8 cellular contexts compared by ENCODE assay signal in genomic region chr7:150876817-150877526, GRCh38. TPM values are rescaled to one million over a fixed set of nuclear protein-coding genes. Genes with fewer than 3 reads are reported as not detected.
A peak's percentile ranks its signal among the peaks of the same experiment; 100 is the strongest.
DNase-seq lines count a peak whose midpoint lies in the region; ATAC-seq, FAIRE-seq and TF ChIP-seq lines count a peak whose summit lies in the region.

No MANE protein-coding gene starts in this region.

- H3K4me1 ChIP-seq in SK-N-SH (ENCODE audit: control insufficient read depth in 1 of 2, insufficient read depth in 2 of 2, low read depth in 1 of 2, low read length in 1 of 2) (peaks cover 5% of the 10 kb centered on the region in 2 experiments; a peak in 2 of 4 replicates), GM12878 (ENCODE audit: control insufficient read depth, insufficient read depth, low read length) (no peaks in the 10 kb centered on the region), smooth muscle cell (ENCODE audit: low read depth) (peaks cover 5% of the 10 kb centered on the region)

- TF ChIP-seq POLR2A in GM12878 (IDR thresholded peaks at IDR 0.05; ENCODE audit: low read depth, low read length) = no peak

- H2AFZ ChIP-seq in SK-N-SH (ENCODE audit: low read depth) (no peak overlapping the region), GM12878 (ENCODE audit: control insufficient read depth, low read depth, low read length) (no peak overlapping the region), smooth muscle cell (ENCODE audit: low read depth) (no peak overlapping the region)

- H3K79me2 ChIP-seq in SK-N-SH (ENCODE audit: insufficient read depth) (no peaks in the 10 kb centered on the region), GM12878 (ENCODE audit: control insufficient read depth, insufficient read depth, low read length) (no peaks in the 10 kb centered on the region), smooth muscle cell (ENCODE audit: low read depth) (no peaks in the 10 kb centered on the region)

- ATAC-seq in GM12878 (peak; percentile 73), HG03135 (IDR thresholded peaks at IDR 0.05; ENCODE audit: unreplicated experiment) (no peak), HG03520 (IDR thresholded peaks at IDR 0.05; ENCODE audit: unreplicated experiment) (no peak)

- POLR2A ChIA-PET in SK-N-SH (lab: Yijun Ruan, JAX) = interaction anchor here (0.5 kb wide), 1 partner anchor 230 kb away, joined by 6 read pairs; no protein-coding TSS in a partner anchor
- POLR2A ChIA-PET in GM12878 (lab: Charles Lee) = no interaction called here

- H3K36me3 ChIP-seq in GM06990 (ENCODE audit: control insufficient read depth, insufficient read depth, low read length) = no peaks in the 10 kb centered on the region
- H3K36me3 ChIP-seq in SK-N-SH (replicated peaks in 1 of 2; ENCODE audit: control insufficient read depth in 1 of 2, insufficient read depth in 2 of 2, low read length in 1 of 2) = no peaks in the 10 kb centered on the region
- H3K36me3 ChIP-seq in GM12878 (ENCODE audit: control insufficient read depth in 2 of 2, insufficient read depth in 2 of 2, low read length in 1 of 2) = no peaks in the 10 kb centered on the region
- no peaks in the 10 kb centered on the region for H3K36me3 ChIP-seq in smooth muscle cell (ENCODE audit: low read depth)

- 21% methylated on average over 19 of the region's 19 CpGs for WGBS in SK-N-SH (ENCODE audit: low lambda C conversion rate)
- 18% methylated on average over 11 of the region's 19 CpGs for WGBS in GM12878 (ENCODE audit: insufficient coverage, insufficient replicate concordance, low lambda C conversion rate, missing lambda C conversion rate)
- 9% methylated on average over 18 of the region's 19 CpGs for WGBS in smooth muscle cell (ENCODE audit: low lambda C conversion rate)

- FAIRE-seq in GM12878 (lab: Jason Lieb, UNC) = no peak

- H3K9me2 ChIP-seq in SK-N-SH = no peaks in the 10 kb centered on the region

- H3F3A ChIP-seq in SK-N-SH (replicated peaks; ENCODE audit: insufficient read depth) (no peaks in the 10 kb centered on the region), smooth muscle cell (ENCODE audit: low read depth) (no peaks in the 10 kb centered on the region)

- H3K4me2 ChIP-seq in SK-N-SH (no peak overlapping the region), GM12878 (ENCODE audit: control insufficient read depth, insufficient read depth) (no peak overlapping the region), smooth muscle cell (peak overlapping the region; percentile 57)

- SMC1A ChIA-PET in GM12878 (lab: Charles Lee; ENCODE audit: uncharacterized antibody, unreplicated experiment) = interaction anchor here (0.6 to 6.8 kb wide), 6 partner anchors 9 to 396 kb away, joined by 3 to 52 read pairs (median 4); no protein-coding TSS in a partner anchor

- RAD21 ChIA-PET in GM12878 (lab: Charles Lee; ENCODE audit: unreplicated experiment) = interaction anchor here (0.7 to 1.7 kb wide), 5 partner anchors 89 to 428 kb away, joined by 3 to 8 read pairs (median 4); no protein-coding TSS in a partner anchor

- intact Hi-C loops in GM12878 (cut with micrococcal nuclease; ENCODE audit: unreplicated experiment) = loop anchor here (1.0 to 10.0 kb wide), 2 partner anchors 99 to 432 kb away; no protein-coding TSS in a partner anchor

- H3K9me3 ChIP-seq in SK-N-SH (peaks cover 20% of the 10 kb centered on the region), GM12878 (replicated peaks; ENCODE audit: control insufficient read depth, insufficient read depth, low read length) (no peaks in the 10 kb centered on the region; the same call in 1 of the 3 replicates), smooth muscle cell (replicated peaks; ENCODE audit: low read depth) (no peaks in the 10 kb centered on the region)

- no peak for DNase-seq in GM06990 (ENCODE audit: extremely low read depth, insufficient read length)
- DNase-seq in NCI-H1092 treated with DMSO at 0.1 percent for 48 hours (lab: John Stamatoyannopoulos, UW) = peak; percentile 91
- DNase-seq in SK-N-SH = peak; percentile 91
- no peak for DNase-seq in GM12878 (ENCODE audit: low read depth, low spot score)
- peak; percentile 86 for DNase-seq in iPS DF 19.7 (ENCODE audit: low read depth, low spot score)
- DNase-seq in smooth muscle cell (lab: John Stamatoyannopoulos, UW; ENCODE audit: unreplicated experiment) = no peak

- H4K20me1 ChIP-seq in SK-N-SH (ENCODE audit: insufficient read depth) (no peaks in the 10 kb centered on the region), GM12878 (ENCODE audit: control insufficient read depth, insufficient read depth) (no peaks in the 10 kb centered on the region), smooth muscle cell (ENCODE audit: low read depth) (no peaks in the 10 kb centered on the region)

- H3K27me3 ChIP-seq in GM06990 (replicated peaks; ENCODE audit: control insufficient read depth, insufficient read depth, low read length) (no peaks in the 10 kb centered on the region; the same call in none of the 2 replicates), SK-N-SH (ENCODE audit: insufficient read depth) (no peaks in the 10 kb centered on the region), GM12878 (replicated peaks in 1 of 2; ENCODE audit: control insufficient read depth in 2 of 2, insufficient read depth in 2 of 2, low read length in 1 of 2) (no peaks in the 10 kb centered on the region), smooth muscle cell (ENCODE audit: low read depth) (no peaks in the 10 kb centered on the region)

- H3K27ac ChIP-seq in SK-N-SH (ENCODE audit: low read depth in 2 of 2, low read length in 1 of 2) = peak overlapping the region in 1 of 2 experiments; percentile 60; a peak in 2 of 4 replicates
- no peak overlapping the region for H3K27ac ChIP-seq in GM12878 (ENCODE audit: control insufficient read depth, insufficient read depth)
- H3K27ac ChIP-seq in smooth muscle cell (ENCODE audit: low read depth) = peak overlapping the region; percentile 3

- H3K9ac ChIP-seq in SK-N-SH = no peak overlapping the region
- no peak overlapping the region for H3K9ac ChIP-seq in GM12878 (ENCODE audit: control insufficient read depth, insufficient read depth, low read length)
- no peak overlapping the region for H3K9ac ChIP-seq in smooth muscle cell (ENCODE audit: low read depth)

- CTCF ChIA-PET in SK-N-SH (lab: Yijun Ruan, JAX) (interaction anchor here (0.5 to 9.4 kb wide), 49 partner anchors 9 to 198 kb away, joined by 3 to 136 read pairs (median 4); partner anchors contain the start of genes AOC1 and NOS3), GM12878 (lab: Yijun Ruan, JAX) (interaction anchor here (0.5 to 7.1 kb wide), 29 partner anchors 8 to 1560 kb away, joined by 3 to 70 read pairs (median 4); partner anchors contain the start of gene GIMAP5)

- no TSS peak for BruUV-seq in GM12878 (replicated peaks; lab: Mats Ljungman, UMichigan)

- H3K4me3 ChIP-seq in GM06990 (replicated peaks; ENCODE audit: low read depth, low read length) (no peak overlapping the region), SK-N-SH (ENCODE audit: low read depth in 2 of 2, low read length in 1 of 2) (no peak overlapping the region), GM12878 (no peak overlapping the region), smooth muscle cell (no peak overlapping the region)

- TF ChIP-seq RAD21 in SK-N-SH (IDR thresholded peaks at IDR 0.05; ENCODE audit: low read length) (peak; percentile 69), GM12878 (IDR thresholded peaks at IDR 0.05; ENCODE audit: insufficient read depth, low read depth, low read length) (no peak)

- in situ Hi-C loops in GM12878 (cut with MboI) = no loop called here

- TF ChIP-seq CTCF in GM06990 (IDR thresholded peaks at IDR 0.05; ENCODE audit: insufficient read depth, low read length, poor library complexity, severe bottlenecking) (peak; percentile 64), SK-N-SH (IDR thresholded peaks at IDR 0.05) (peak; percentile 58), GM12878 (IDR thresholded peaks at IDR 0.05 in 2 of 3, conservative IDR thresholded peaks at IDR 0.05 in 1 of 3; ENCODE audit: control insufficient read depth in 2 of 3, extremely low read depth in 1 of 3, insufficient read depth in 1 of 3, low read depth in 3 of 3, low read length in 3 of 3) (peak; percentile 28 to 62 (median 48); a peak in 4 of 6 replicates), smooth muscle cell (IDR thresholded peaks at IDR 0.05; ENCODE audit: borderline replicate concordance, insufficient read depth, poor library complexity, severe bottlenecking) (peak; percentile 39)

- TF ChIP-seq EP300 in SK-N-SH (IDR thresholded peaks at IDR 0.05; ENCODE audit: borderline replicate concordance in 1 of 2, low read depth in 1 of 2, low read length in 1 of 2) = no peak
- no peak for TF ChIP-seq EP300 in GM12878 (IDR thresholded peaks at IDR 0.05; ENCODE audit: borderline replicate concordance in 1 of 2, control insufficient read depth in 1 of 2, low read depth in 2 of 2, low read length in 2 of 2)

TF ChIP-seq in SK-N-SH, 30 proteins besides CTCF, POLR2A, EP300 and RAD21 (continues in another document):
- peak; percentile 51; the same call in 1 of the 2 replicates for TF ChIP-seq SMC3 (IDR thresholded peaks at IDR 0.05; ENCODE audit: low read depth, low read length)

TF ChIP-seq in GM12878, 131 proteins besides CTCF, POLR2A, EP300 and RAD21:
- TF ChIP-seq YBX1 (IDR thresholded peaks at IDR 0.05) = no peak
- TF ChIP-seq EGR1 (IDR thresholded peaks at IDR 0.05; ENCODE audit: borderline replicate concordance in 1 of 2, low read depth in 2 of 2, low read length in 2 of 2) = 0 out of 3 replicates have a peak, but pooled peaks of 1 of the 2 experiments have one; percentile 12
- TF ChIP-seq SMC3 (IDR thresholded peaks at IDR 0.05; ENCODE audit: borderline replicate concordance, low read length) = peak; percentile 32; the same call in 1 of the 2 replicates

RNA-seq across cellular contexts. Expression of gene AOC1, which starts 24.7 kb away (rescaled TPM):
- polyA plus RNA-seq in SK-N-SH (2012; rRNA removed) (not detected in 2 replicates), GM12878 (2011; rRNA removed) (0.07 TPM in 1 of 2 replicates, not detected in the other), GM12878 (2014; fragmentation: Illumina TruSeq; extraction: Trizol) (not detected in 2 replicates), GM12878 (2014; fragmentation: Nextera tagmentation; extraction: Ambion mirVana) (not detected), GM12878 (2014; rRNA removed) (not detected in 2 replicates), GM12878 (2016; fragmentation: Nextera tagmentation; extraction: Ambion mirVana) (not detected), smooth muscle cell (0.45 TPM in 1 of 2 replicates, not detected in the other)
- polyA plus RNA-seq in SK-N-SH (2012; cell fraction: cytosol; rRNA removed) = not detected in 2 replicates
- polyA plus RNA-seq in SK-N-SH (2012; cell fraction: nucleus; rRNA removed) = not detected in 2 replicates
- total RNA-seq in GM12878 (2013; cell fraction: nucleolus; rRNA removed) = not detected in 2 replicates
- total RNA-seq in GM12878 (2014; rRNA removed) (not detected in 2 replicates), GM12878 (2014; rRNA removed; fragmentation: Illumina TruSeq; extraction: Trizol) (not detected in 2 replicates), GM12878 (2021) (not detected in 2 replicates), smooth muscle cell (not detected in 2 replicates)
- not detected for polyA plus RNA-seq in GM12878 (2011; ENCODE audit: low read depth)
- 0.07 and 0.12 TPM in 2 replicates for polyA plus RNA-seq in GM12878 (2011; cell fraction: cytosol; rRNA removed)
- 0.09 and 0.21 TPM in 2 replicates for polyA plus RNA-seq in GM12878 (2011; cell fraction: nucleus; rRNA removed)
- polyA plus RNA-seq in GM12878 (2012) = not detected in 2 replicates
- polyA minus RNA-seq in GM12878 (2011; rRNA and poly(A)+ RNA removed) = 0.15 TPM in 1 of 2 replicates, not detected in the other
- not detected in 2 replicates for polyA minus RNA-seq in GM12878 (2011; cell fraction: cytosol; rRNA and poly(A)+ RNA removed)
- 0.12 TPM in 1 of 2 replicates, not detected in the other for polyA minus RNA-seq in GM12878 (2011; cell fraction: nucleus; rRNA and poly(A)+ RNA removed)

Comparison
In these comparisons a context has a peak if more than half of its experiments do, and no peak if none do; other contexts are left out.
1. DNase-seq: peak in NCI-H1092 treated with DMSO at 0.1 percent for 48 hours (single experiment), SK-N-SH (single experiment) and iPS DF 19.7 (single experiment); none in GM06990 (single experiment), GM12878 (single experiment) and smooth muscle cell (single experiment).
2. Peak in every context shown above with its lines, with median percentiles within 50 percentile points of each other: CTCF ChIP-seq.